ENCODE assay signal across 8 cellular contexts in genomic region chr1:43348809-43349593, GRCh38. TPM values are rescaled to one million over a fixed set of nuclear protein-coding genes. Genes with fewer than 3 reads are reported as not detected.
DNase-seq lines count a peak whose midpoint lies in the region; ATAC-seq, FAIRE-seq and TF ChIP-seq lines count a peak whose summit lies in the region.

No MANE protein-coding gene starts in this region.

- DNase-seq in GM03348 (ENCODE audit: low spot score) (peak; percentile 83), Karpas-422 (peak; percentile 87), SJCRH30 (peak; percentile 59 to 69), astrocyte (ENCODE audit: low read depth) (peak; percentile 70), hepatic stellate cell (ENCODE audit: low spot score) (peak; percentile 58), posterior vena cava (ENCODE audit: low spot score) (peak; percentile 88)

- intact Hi-C loops in posterior vena cava (cut with DNase I), result no loop called here

- H3K4me1 ChIP-seq in Karpas-422 (ENCODE audit: low read length) (peaks cover 7% of the 10 kb centered on the region), SJCRH30 (no peaks in the 10 kb centered on the region), astrocyte (ENCODE audit: insufficient read depth, low read length) (peaks cover 17% of the 10 kb centered on the region)

- H3K4me1 Mint-ChIP-seq in astrocyte (ENCODE audit: low read depth, unreplicated experiment), result peaks cover 6% of the 10 kb centered on the region

- peaks cover 2% of the 10 kb centered on the region for H3K9me3 Mint-ChIP-seq in astrocyte (ENCODE audit: unreplicated experiment)

- no peaks in the 10 kb centered on the region for H3K27me3 Mint-ChIP-seq in astrocyte (ENCODE audit: low read depth, unreplicated experiment)

- TF ChIP-seq CTCF in astrocyte (IDR thresholded peaks at IDR 0.05; ENCODE audit: insufficient read depth, low read depth, low read length), result no peak

- H3K36me3 ChIP-seq in Karpas-422 (ENCODE audit: insufficient read depth, low read length) (no peaks in the 10 kb centered on the region), SJCRH30 (no peaks in the 10 kb centered on the region), astrocyte (ENCODE audit: insufficient read depth, low read length) (no peaks in the 10 kb centered on the region)

- no peak for FAIRE-seq in astrocyte (lab: Jason Lieb, UNC)

- no peaks in the 10 kb centered on the region for H3K79me2 ChIP-seq in Karpas-422 (ENCODE audit: low read length)
- no peaks in the 10 kb centered on the region for H3K79me2 ChIP-seq in astrocyte (ENCODE audit: insufficient read depth, low read length)

- peak overlapping the region; percentile 86 for H3K4me3 Mint-ChIP-seq in astrocyte (ENCODE audit: unreplicated experiment)

- no peak for ATAC-seq in HG03175 (IDR thresholded peaks at IDR 0.05; ENCODE audit: unreplicated experiment)
- ATAC-seq in HG02885 (IDR thresholded peaks at IDR 0.05; ENCODE audit: poor library complexity, unreplicated experiment), result no peak

- peak overlapping the region; percentile 77 for H3K4me2 ChIP-seq in Karpas-422 (ENCODE audit: low read depth, low read length, poor library complexity, severe bottlenecking)
- H3K4me2 ChIP-seq in astrocyte (ENCODE audit: low read length), result peak overlapping the region; percentile 92

- H3K4me3 ChIP-seq in Karpas-422 (ENCODE audit: low read length) (peak overlapping the region; percentile 71), SJCRH30 (peak overlapping the region; percentile 57), astrocyte (ENCODE audit: insufficient read depth, low read depth, low read length) (peak overlapping the region; percentile 63)

- no peaks in the 10 kb centered on the region for H3K9me2 ChIP-seq in Karpas-422 (replicated peaks; ENCODE audit: insufficient read depth, low read length)

- H3K9ac ChIP-seq in Karpas-422 (ENCODE audit: low read length), result peak overlapping the region; percentile 80
- peak overlapping the region; percentile 67 for H3K9ac ChIP-seq in astrocyte (ENCODE audit: low read length)

- H3K27ac ChIP-seq in Karpas-422 (ENCODE audit: low read length) (0 out of 2 replicates have a peak overlapping the region, but pooled peaks have one; percentile 46), SJCRH30 (no peak overlapping the region), astrocyte (ENCODE audit: low read depth, low read length) (peak overlapping the region; percentile 45)

- H3K27ac Mint-ChIP-seq in astrocyte (ENCODE audit: unreplicated experiment), result peak overlapping the region; percentile 59

- H2AFZ ChIP-seq in Karpas-422 (ENCODE audit: low read length) (peak overlapping the region; percentile 39; the same call in 1 of the 2 replicates), astrocyte (ENCODE audit: low read depth, low read length) (peak overlapping the region; percentile 88)

- H3K36me3 Mint-ChIP-seq in astrocyte (ENCODE audit: low read depth, unreplicated experiment), result no peaks in the 10 kb centered on the region

- no peaks in the 10 kb centered on the region for H3K27me3 ChIP-seq in Karpas-422 (ENCODE audit: low read length)
- no peaks in the 10 kb centered on the region for H3K27me3 ChIP-seq in SJCRH30
- H3K27me3 ChIP-seq in astrocyte (ENCODE audit: insufficient read depth, low read length), result no peaks in the 10 kb centered on the region

- H4K20me1 ChIP-seq in Karpas-422 (ENCODE audit: insufficient read depth, low read depth, low read length) (no peaks in the 10 kb centered on the region), astrocyte (ENCODE audit: insufficient read depth, low read length) (no peaks in the 10 kb centered on the region)

- no peaks in the 10 kb centered on the region for H3K9me3 ChIP-seq in Karpas-422 (ENCODE audit: low read length)
- H3K9me3 ChIP-seq in SJCRH30 (replicated peaks), result no peaks in the 10 kb centered on the region
- no peaks in the 10 kb centered on the region for H3K9me3 ChIP-seq in astrocyte (ENCODE audit: insufficient read depth, low read depth, low read length)

RNA-seq across cellular contexts. Expression of gene CDC20, which starts 9.8 kb away (rescaled TPM):
- 96.9 and 141 TPM in 2 replicates for total RNA-seq in Karpas-422 (2014; rRNA removed; shearing (Covaris generic); ENCODE audit: low replicate concordance)
- 181 and 185 TPM in 2 replicates for total RNA-seq in SJCRH30 (2014; rRNA removed; shearing (Covaris generic))
- total RNA-seq in astrocyte, result 7.0 and 14.5 TPM in 2 replicates
- total RNA-seq in posterior vena cava, result 1 to 10 TPM in 1 of 2 donors, under 1 TPM in 1; 0.95 to 1.0 TPM

RNA-seq across cellular contexts. Expression of gene MPL, which starts 11.4 kb away (rescaled TPM):
- total RNA-seq in Karpas-422 (2014; rRNA removed; shearing (Covaris generic); ENCODE audit: low replicate concordance), result not detected in 2 replicates
- total RNA-seq in SJCRH30 (2014; rRNA removed; shearing (Covaris generic)), result not detected in 2 replicates
- total RNA-seq in astrocyte (not detected in 2 replicates), posterior vena cava (under 1 TPM in 1 of 2 donors, not detected in 1; 0.90 TPM)

RNA-seq across cellular contexts. Expression of gene ELOVL1, which starts 18.8 kb away (rescaled TPM):
- 37.4 and 48.5 TPM in 2 replicates for total RNA-seq in Karpas-422 (2014; rRNA removed; shearing (Covaris generic); ENCODE audit: low replicate concordance)
- 43.5 and 46.3 TPM in 2 replicates for total RNA-seq in SJCRH30 (2014; rRNA removed; shearing (Covaris generic))
- total RNA-seq in astrocyte (124 and 131 TPM in 2 replicates), posterior vena cava (10 to 100 TPM; 58.2 to 64.6 TPM)

RNA-seq across cellular contexts. Expression of gene MED8, which starts 40.6 kb away (rescaled TPM):
- total RNA-seq in Karpas-422 (2014; rRNA removed; shearing (Covaris generic); ENCODE audit: low replicate concordance), result 42.5 and 50.7 TPM in 2 replicates
- 33.9 and 39.3 TPM in 2 replicates for total RNA-seq in SJCRH30 (2014; rRNA removed; shearing (Covaris generic))
- 54.5 and 57.1 TPM in 2 replicates for total RNA-seq in astrocyte
- total RNA-seq in posterior vena cava, result 10 to 100 TPM; 27.0 to 30.5 TPM

RNA-seq across cellular contexts. Expression of gene SZT2, which starts 40.7 kb away (rescaled TPM):
- total RNA-seq in Karpas-422 (2014; rRNA removed; shearing (Covaris generic); ENCODE audit: low replicate concordance), result 24.9 and 31.3 TPM in 2 replicates
- 15.5 and 19.5 TPM in 2 replicates for total RNA-seq in SJCRH30 (2014; rRNA removed; shearing (Covaris generic))
- total RNA-seq in astrocyte (28.5 and 30.0 TPM in 2 replicates), posterior vena cava (10 to 100 TPM; 43.3 to 45.8 TPM)
